9 cellular contexts compared by ENCODE assay signal in the genomic region with DNA sequence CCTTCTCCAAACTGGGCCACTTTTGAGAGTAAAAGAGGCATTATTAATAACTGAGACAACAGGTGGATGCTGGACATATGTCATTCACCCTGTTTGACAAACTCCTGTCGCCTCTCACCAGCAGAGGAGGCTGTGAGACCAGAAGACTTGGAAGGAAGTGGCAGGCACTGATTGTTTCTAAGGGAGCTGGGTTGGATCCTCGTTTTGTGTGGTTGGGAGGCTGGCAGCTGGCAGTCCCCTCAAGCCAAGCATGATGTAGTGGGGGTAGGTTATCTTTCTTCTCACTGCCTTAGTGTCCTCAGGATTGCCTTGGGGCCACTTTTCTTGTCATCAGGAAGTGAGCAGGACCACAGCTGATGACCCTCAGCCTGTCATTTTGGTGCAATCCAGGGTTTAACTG.
DNase-seq lines count a peak whose midpoint lies in the region; ATAC-seq and TF ChIP-seq lines count a peak whose summit lies in the region.
"Had no signal": no experiment of that assay in that cellular context is flagged by ENCODE, and none has a peak within 500 bp of the region (broad histone marks: within the 10 kb centered on the region; RNA-seq: fewer than 3 reads in every experiment).

No MANE protein-coding gene starts in this region.

- intact Hi-C loops in mucosa of descending colon (cut with DNase I, micrococcal nuclease): no loop called here

- H3K36me3 ChIP-seq in mucosa of descending colon (ENCODE audit: low read depth): no peaks in the 10 kb centered on the region

- H3K9me3 Mint-ChIP-seq in stimulated activated naive B cell treated with anti-CD40 and anti-IgM and Interleukin-4, amounts not matched to agents 10 μg/mL and 1 μg/mL and 100 μg/mL, for 72 hours: no peaks in the 10 kb centered on the region

- H3K4me3 ChIP-seq in astrocyte of the spinal cord (ENCODE audit: low read depth, low read length): no peak overlapping the region
- H3K4me3 ChIP-seq in mucosa of descending colon: no peak overlapping the region

- H3K9me3 ChIP-seq in mucosa of descending colon: no peaks in the 10 kb centered on the region

- TF ChIP-seq CTCF in astrocyte of the spinal cord (IDR thresholded peaks at IDR 0.05; ENCODE audit: low read depth, low read length) (peak; percentile 71), mucosa of descending colon (IDR thresholded peaks at IDR 0.05) (no peak)

- no peaks in the 10 kb centered on the region for H3K36me3 Mint-ChIP-seq in stimulated activated naive B cell treated with anti-CD40 and anti-IgM and Interleukin-4, amounts not matched to agents 10 μg/mL and 1 μg/mL and 100 μg/mL, for 72 hours

- H3K4me1 ChIP-seq in mucosa of descending colon (ENCODE audit: low read depth): no peaks in the 10 kb centered on the region

- in situ Hi-C loops in astrocyte of the spinal cord (cut with HindIII; ENCODE audit: low sequenced_read_pairs): no loop called here

- no peaks in the 10 kb centered on the region for H3K27me3 Mint-ChIP-seq in stimulated activated naive B cell treated with anti-CD40 and anti-IgM and Interleukin-4, amounts not matched to agents 10 μg/mL and 1 μg/mL and 100 μg/mL, for 72 hours

- no peaks in the 10 kb centered on the region for H3K4me1 Mint-ChIP-seq in stimulated activated naive B cell treated with anti-CD40 and anti-IgM and Interleukin-4, amounts not matched to agents 10 μg/mL and 1 μg/mL and 100 μg/mL, for 72 hours

- no peak overlapping the region for H3K27ac Mint-ChIP-seq in stimulated activated naive B cell treated with anti-CD40 and anti-IgM and Interleukin-4, amounts not matched to agents 10 μg/mL and 1 μg/mL and 100 μg/mL, for 72 hours

- H3K4me3 Mint-ChIP-seq in stimulated activated naive B cell treated with anti-CD40 and anti-IgM and Interleukin-4, amounts not matched to agents 10 μg/mL and 1 μg/mL and 100 μg/mL, for 72 hours: no peak overlapping the region

- no peak for ATAC-seq in mucosa of descending colon
- ATAC-seq in stimulated activated naive B cell treated with anti-CD40 and anti-IgM and Interleukin-4, amounts not matched to agents 10 μg/mL and 1 μg/mL and 100 μg/mL, for 72 hours (replicated peaks): no peak
- no peak for ATAC-seq in GM21367 (IDR thresholded peaks at IDR 0.05; ENCODE audit: unreplicated experiment)
- ATAC-seq: left colon had no signal

- peak; percentile 30 for DNase-seq in DMS153 treated with DMSO at 0.1 percent for 48 hours (lab: John Stamatoyannopoulos, UW; ENCODE audit: unreplicated experiment)
- peak; percentile 29 for DNase-seq in HPDE6-E6E7 (ENCODE audit: extremely low spot score)
- peak; percentile 61 for DNase-seq in astrocyte of the spinal cord (ENCODE audit: low read depth, low spot score)
- DNase-seq in mucosa of descending colon: peak in 2 of 3 donors; percentile 30 to 38
- DNase-seq in epidermal melanocyte (ENCODE audit: insufficient read length, low spot score): no peak
- no peak for DNase-seq in stimulated activated naive B cell treated with anti-CD40 and anti-IgM and Interleukin-4, amounts not matched to agents 10 μg/mL and 1 μg/mL and 100 μg/mL, for 72 hours
- no peak for DNase-seq in NOMO-1 (lab: John Stamatoyannopoulos, UW; ENCODE audit: unreplicated experiment in 2 of 2)

Comparison
In these comparisons a context has a peak if more than half of its experiments do, and no peak if none do; other contexts are left out.
1. DNase-seq: peak in DMS153 treated with DMSO at 0.1 percent for 48 hours (single experiment), HPDE6-E6E7 (single experiment), astrocyte of the spinal cord (single experiment) and mucosa of descending colon (2 of 3); none in epidermal melanocyte (single experiment), stimulated activated naive B cell treated with anti-CD40 and anti-IgM and Interleukin-4, amounts not matched to agents 10 μg/mL and 1 μg/mL and 100 μg/mL, for 72 hours (single experiment) and NOMO-1 (0 of 2).